In the genomic region with DNA sequence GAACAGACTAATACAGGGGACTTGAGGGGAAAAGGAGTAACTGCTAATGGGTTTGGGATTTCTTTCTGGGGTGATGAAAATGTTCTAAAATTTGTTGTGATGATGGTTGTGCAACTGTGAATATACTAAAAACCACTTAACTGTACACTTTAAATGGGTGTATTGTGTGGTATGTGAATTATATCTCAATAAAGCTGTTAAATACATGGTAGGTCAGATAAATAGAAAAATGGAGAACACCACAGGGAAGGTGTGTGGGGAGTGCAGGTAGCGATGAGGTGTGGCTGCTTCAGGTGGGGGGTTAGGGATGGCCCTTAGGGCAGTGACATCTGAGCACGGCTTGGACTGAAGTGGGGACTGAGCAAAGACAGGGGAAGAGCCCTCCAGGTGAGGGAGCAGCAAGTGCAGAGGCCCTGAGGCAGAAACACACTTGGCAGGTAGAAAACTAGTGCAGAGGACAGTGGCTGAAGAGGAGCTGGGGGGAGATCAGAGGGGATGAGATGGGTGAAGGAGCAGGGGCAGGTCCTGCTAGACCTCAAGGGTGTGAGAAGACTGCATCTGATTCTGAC, we compare ENCODE assay signal across 11 cellular contexts. TPM values are rescaled to one million over a fixed set of nuclear protein-coding genes. Genes with fewer than 3 reads are reported as not detected.
DNase-seq lines count a peak whose midpoint lies in the region; ATAC-seq and TF ChIP-seq lines count a peak whose summit lies in the region.
"Had no signal": no experiment of that assay in that cellular context is flagged by ENCODE, and none has a peak within 500 bp of the region (broad histone marks: within the 10 kb centered on the region; RNA-seq: fewer than 3 reads in every experiment).

No MANE protein-coding gene starts in this region.

- CTCF ChIA-PET in PC-9 (lab: Charles Lee) = no interaction called here

- no peak overlapping the region for H3K18ac ChIP-seq in trophoblast cell (ENCODE audit: low read length)

- peaks cover 79% of the 10 kb centered on the region for H3K4me1 ChIP-seq in PC-9 (replicated peaks; ENCODE audit: insufficient read depth)
- peaks cover 55 to 60% of the 10 kb centered on the region in 2 donors for H3K4me1 ChIP-seq in duodenal mucosa (ENCODE audit: control insufficient read depth in 1 of 2, insufficient read depth in 2 of 2, low read length in 2 of 2)
- H3K4me1 ChIP-seq in trophoblast cell (ENCODE audit: control insufficient read depth in 1 of 2, insufficient read depth in 2 of 2, low read length in 2 of 2) = peaks cover 30 to 36% of the 10 kb centered on the region in 2 experiments

- POLR2A ChIA-PET in PC-9 (lab: Charles Lee; ENCODE audit: unreplicated experiment) = interaction anchor here (0.6 kb wide), 1 partner anchor 75 kb away, joined by 3 read pairs; no protein-coding TSS in a partner anchor

- H2AFZ ChIP-seq in PC-9 = no peak overlapping the region
- H2AFZ ChIP-seq in trophoblast cell (ENCODE audit: insufficient read depth, low read length, poor library complexity) = no peak overlapping the region

- no peak overlapping the region for H2AK5ac ChIP-seq in trophoblast cell (ENCODE audit: low read length)

- H3K4me2 ChIP-seq in PC-9 (peak overlapping the region; percentile 12), trophoblast cell (ENCODE audit: low read length) (no peak overlapping the region)

- H3K4me3 ChIP-seq in PC-9 (no peak overlapping the region), duodenal mucosa (ENCODE audit: low read depth in 1 of 2, low read length in 2 of 2) (no peak overlapping the region), trophoblast cell (ENCODE audit: low read depth, low read length) (no peak overlapping the region)

- no TSS peak for BruUV-seq in PC-9 (replicated peaks; lab: Mats Ljungman, UMichigan)

- H3K79me2 ChIP-seq in PC-9 (ENCODE audit: low read depth) (peaks cover 94% of the 10 kb centered on the region), trophoblast cell (ENCODE audit: control insufficient read depth, insufficient read depth, low read length, poor library complexity) (peaks cover 22% of the 10 kb centered on the region)

- TF ChIP-seq CTCF in C4-2B (conservative IDR thresholded peaks at IDR 0.05) = no peak
- no peak for TF ChIP-seq CTCF in PC-9 (conservative IDR thresholded peaks at IDR 0.05)

- H2BK5ac ChIP-seq in trophoblast cell (ENCODE audit: low read depth, low read length, poor library complexity) = no peak overlapping the region

- H4K8ac ChIP-seq in trophoblast cell (ENCODE audit: low read depth, low read length) = no peak overlapping the region

- H3K14ac ChIP-seq in trophoblast cell (ENCODE audit: low read length) = no peak overlapping the region

- peaks cover 2% of the 10 kb centered on the region for H3K79me1 ChIP-seq in trophoblast cell (ENCODE audit: low read length)

- no peaks in the 10 kb centered on the region for H3K9me2 ChIP-seq in PC-9 (ENCODE audit: insufficient read depth)

- no peaks in the 10 kb centered on the region for H3K27me3 ChIP-seq in PC-9 (ENCODE audit: insufficient read depth, low read depth)
- no peaks in the 10 kb centered on the region for H3K27me3 ChIP-seq in duodenal mucosa (ENCODE audit: control insufficient read depth in 1 of 2, insufficient read depth in 2 of 2, low read length in 2 of 2)
- H3K27me3 ChIP-seq in trophoblast cell (ENCODE audit: insufficient read depth, low read length) = no peaks in the 10 kb centered on the region

- H2BK120ac ChIP-seq in trophoblast cell (ENCODE audit: insufficient read depth, low read length, poor library complexity) = no peak overlapping the region

- intact Hi-C loops in PC-9 (cut with micrococcal nuclease; ENCODE audit: unreplicated experiment) = no loop called here
- intact Hi-C loops in head of caudate nucleus (cut with DNase I) = no loop called here
- intact Hi-C loops in posterior vena cava (cut with DNase I) = loop anchor here in 1 of 2 donors (10.0 kb wide), 1 partner anchor 145 kb away; no protein-coding TSS in a partner anchor

- H3K23ac ChIP-seq in trophoblast cell (ENCODE audit: low read length) = no peak overlapping the region

- peak overlapping the region; percentile 57 to 58 for H3K9ac ChIP-seq in duodenal mucosa (ENCODE audit: low read depth in 1 of 2, low read length in 2 of 2)
- no peak overlapping the region for H3K9ac ChIP-seq in trophoblast cell (ENCODE audit: low read length)

- peaks cover 54% of the 10 kb centered on the region for H3F3A ChIP-seq in PC-9 (ENCODE audit: insufficient read depth, low read depth)

- DNase-seq in PC-9 (no peak), trophoblast cell (no peak), head of caudate nucleus (no peak), posterior vena cava (ENCODE audit: low spot score) (no peak)
- no peak for DNase-seq in activated CD4-positive, CD25-positive, alpha-beta regulatory T cell treated with anti-CD3 and anti-CD28 coated beads, Interleukin-2, amount 50 U/mL, for 72 hours
- DNase-seq: erythroblast, kidney glomerular epithelial cell had no signal

- H4K12ac ChIP-seq in trophoblast cell (ENCODE audit: low read depth, low read length) = no peak overlapping the region

- H2BK12ac ChIP-seq in trophoblast cell (ENCODE audit: low read length) = no peak overlapping the region

- H3K36me3 ChIP-seq in PC-9 (ENCODE audit: low read depth) (no peaks in the 10 kb centered on the region), duodenal mucosa (ENCODE audit: control insufficient read depth in 1 of 2, insufficient read depth in 2 of 2, low read length in 2 of 2) (peaks cover 0 to 7% of the 10 kb centered on the region in 2 donors), trophoblast cell (ENCODE audit: control insufficient read depth in 1 of 2, insufficient read depth in 2 of 2, low read length in 2 of 2) (peaks cover 0 to 2% of the 10 kb centered on the region in 2 experiments)

- H3K4ac ChIP-seq in trophoblast cell (ENCODE audit: low read depth, low read length) = peak overlapping the region; percentile 34

- peaks cover 17% of the 10 kb centered on the region for H4K20me1 ChIP-seq in PC-9 (ENCODE audit: insufficient read depth)

- H3K9me3 ChIP-seq in PC-9 (ENCODE audit: insufficient read depth, low read depth) = no peaks in the 10 kb centered on the region; the same call in 1 of the 2 replicates
- H3K9me3 ChIP-seq in duodenal mucosa (ENCODE audit: control insufficient read depth in 1 of 2, low read length in 2 of 2) = no peaks in the 10 kb centered on the region
- peaks cover 3% of the 10 kb centered on the region for H3K9me3 ChIP-seq in trophoblast cell (ENCODE audit: insufficient read depth, low read depth, low read length)

- H4K91ac ChIP-seq in trophoblast cell (ENCODE audit: low read depth, low read length) = no peak overlapping the region

- ATAC-seq in HG03280 (IDR thresholded peaks at IDR 0.05; ENCODE audit: unreplicated experiment) = no peak
- ATAC-seq: SK-N-SH treated with all-trans-retinoic acid at 6 μM for 48 hours had no signal

- peak overlapping the region; percentile 19 for H3K27ac ChIP-seq in C4-2B
- peak overlapping the region; percentile 40 for H3K27ac ChIP-seq in PC-9
- H3K27ac ChIP-seq in duodenal mucosa (ENCODE audit: low read depth, low read length) = peak overlapping the region; percentile 53
- H3K27ac ChIP-seq in trophoblast cell (ENCODE audit: low read depth, low read length) = no peak overlapping the region

- no CpG with 5 or more reads among the region's 2 CpGs for WGBS in trophoblast cell (ENCODE audit: extremely low coverage, insufficient coverage, insufficient read length)

RNA-seq across cellular contexts. Expression of a gene that starts 20.9 kb away (rescaled TPM):
- 176 and 208 TPM in 2 replicates for total RNA-seq in PC-9 (2021)
- 131 and 139 TPM in 2 replicates for polyA plus RNA-seq in trophoblast cell (2013)
- 10 to 100 TPM; 54.3 to 56.9 TPM for total RNA-seq in posterior vena cava

RNA-seq across cellular contexts. Expression of a gene that starts 22.3 kb away (rescaled TPM):
- total RNA-seq in PC-9 (2021) = 65.5 and 79.4 TPM in 2 replicates
- polyA plus RNA-seq in trophoblast cell (2013) = 27.7 and 31.0 TPM in 2 replicates
- total RNA-seq in posterior vena cava = 10 to 100 TPM; 22.8 to 23.6 TPM

RNA-seq across cellular contexts. Expression of a gene that starts 29.3 kb away (rescaled TPM):
- total RNA-seq in PC-9 (2021) (21.9 and 22.5 TPM in 2 replicates), posterior vena cava (1 to 10 TPM; 1.2 to 1.3 TPM)
- 2.9 and 3.3 TPM in 2 replicates for polyA plus RNA-seq in trophoblast cell (2013)

RNA-seq across cellular contexts. Expression of a gene that starts 43.1 kb away (rescaled TPM):
- 28.3 and 44.3 TPM in 2 replicates for total RNA-seq in PC-9 (2021)
- polyA plus RNA-seq in trophoblast cell (2013) = 5.3 and 5.4 TPM in 2 replicates
- total RNA-seq in posterior vena cava = 10 to 100 TPM; 27.7 to 32.7 TPM
